ENCODE assay signal across 1 cellular context in the genomic region with DNA sequence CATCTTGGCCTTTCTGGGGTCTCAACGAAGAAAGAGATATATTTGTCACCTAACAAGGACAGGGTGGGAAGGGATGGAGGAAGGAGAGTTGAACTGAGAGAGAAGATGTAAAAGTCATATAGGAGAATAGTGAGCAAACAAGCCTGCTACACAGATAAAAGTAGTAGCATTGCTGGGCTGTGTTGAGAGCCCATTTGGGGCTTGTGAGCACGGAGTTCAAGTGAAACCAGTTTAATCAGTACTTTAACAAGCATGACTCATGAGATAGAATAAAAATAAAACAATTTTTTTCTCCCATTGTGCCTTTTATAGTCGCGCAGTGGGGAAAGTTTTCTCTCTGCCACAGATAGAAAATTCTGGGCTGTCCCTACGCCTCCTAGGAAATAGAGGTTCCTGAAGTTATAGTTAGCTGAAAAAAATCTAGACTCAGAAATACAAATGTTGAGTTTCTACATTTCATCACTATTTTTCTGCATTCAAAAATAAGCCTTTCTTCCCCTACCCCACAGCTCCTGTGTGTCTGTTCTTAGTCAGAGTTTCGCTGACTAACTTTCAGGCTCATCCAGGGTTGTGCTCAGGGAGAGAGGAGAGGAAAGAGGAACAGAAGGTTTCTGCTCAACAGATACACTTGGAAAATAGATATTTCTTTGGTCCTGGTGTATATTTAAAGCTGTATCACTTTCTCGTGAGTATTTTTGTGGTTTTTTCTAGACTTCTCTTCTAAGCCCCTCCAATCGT.
TF ChIP-seq lines count a peak whose summit lies in the region.

No MANE protein-coding gene starts in this region.

TF ChIP-seq in GM23338, 12 proteins besides CTCF, POLR2A, EP300 and RAD21 (continued from another document):
- TF ChIP-seq, protein P1, sequence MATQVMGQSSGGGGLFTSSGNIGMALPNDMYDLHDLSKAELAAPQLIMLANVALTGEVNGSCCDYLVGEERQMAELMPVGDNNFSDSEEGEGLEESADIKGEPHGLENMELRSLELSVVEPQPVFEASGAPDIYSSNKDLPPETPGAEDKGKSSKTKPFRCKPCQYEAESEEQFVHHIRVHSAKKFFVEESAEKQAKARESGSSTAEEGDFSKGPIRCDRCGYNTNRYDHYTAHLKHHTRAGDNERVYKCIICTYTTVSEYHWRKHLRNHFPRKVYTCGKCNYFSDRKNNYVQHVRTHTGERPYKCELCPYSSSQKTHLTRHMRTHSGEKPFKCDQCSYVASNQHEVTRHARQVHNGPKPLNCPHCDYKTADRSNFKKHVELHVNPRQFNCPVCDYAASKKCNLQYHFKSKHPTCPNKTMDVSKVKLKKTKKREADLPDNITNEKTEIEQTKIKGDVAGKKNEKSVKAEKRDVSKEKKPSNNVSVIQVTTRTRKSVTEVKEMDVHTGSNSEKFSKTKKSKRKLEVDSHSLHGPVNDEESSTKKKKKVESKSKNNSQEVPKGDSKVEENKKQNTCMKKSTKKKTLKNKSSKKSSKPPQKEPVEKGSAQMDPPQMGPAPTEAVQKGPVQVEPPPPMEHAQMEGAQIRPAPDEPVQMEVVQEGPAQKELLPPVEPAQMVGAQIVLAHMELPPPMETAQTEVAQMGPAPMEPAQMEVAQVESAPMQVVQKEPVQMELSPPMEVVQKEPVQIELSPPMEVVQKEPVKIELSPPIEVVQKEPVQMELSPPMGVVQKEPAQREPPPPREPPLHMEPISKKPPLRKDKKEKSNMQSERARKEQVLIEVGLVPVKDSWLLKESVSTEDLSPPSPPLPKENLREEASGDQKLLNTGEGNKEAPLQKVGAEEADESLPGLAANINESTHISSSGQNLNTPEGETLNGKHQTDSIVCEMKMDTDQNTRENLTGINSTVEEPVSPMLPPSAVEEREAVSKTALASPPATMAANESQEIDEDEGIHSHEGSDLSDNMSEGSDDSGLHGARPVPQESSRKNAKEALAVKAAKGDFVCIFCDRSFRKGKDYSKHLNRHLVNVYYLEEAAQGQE (IDR thresholded peaks at IDR 0.05; ENCODE audit: unreplicated experiment) = no peak
- TF ChIP-seq ZNF331 (CRISPR knock-in tag; IDR thresholded peaks at IDR 0.05; ENCODE audit: low read depth) (no peak), EZH2phosphoT487 (IDR thresholded peaks at IDR 0.05; ENCODE audit: unreplicated experiment) (no peak), CREB1 (CRISPR knock-in tag; IDR thresholded peaks at IDR 0.05; ENCODE audit: low read depth) (no peak)
- TF ChIP-seq, protein P2, sequence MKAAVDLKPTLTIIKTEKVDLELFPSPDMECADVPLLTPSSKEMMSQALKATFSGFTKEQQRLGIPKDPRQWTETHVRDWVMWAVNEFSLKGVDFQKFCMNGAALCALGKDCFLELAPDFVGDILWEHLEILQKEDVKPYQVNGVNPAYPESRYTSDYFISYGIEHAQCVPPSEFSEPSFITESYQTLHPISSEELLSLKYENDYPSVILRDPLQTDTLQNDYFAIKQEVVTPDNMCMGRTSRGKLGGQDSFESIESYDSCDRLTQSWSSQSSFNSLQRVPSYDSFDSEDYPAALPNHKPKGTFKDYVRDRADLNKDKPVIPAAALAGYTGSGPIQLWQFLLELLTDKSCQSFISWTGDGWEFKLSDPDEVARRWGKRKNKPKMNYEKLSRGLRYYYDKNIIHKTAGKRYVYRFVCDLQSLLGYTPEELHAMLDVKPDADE (IDR thresholded peaks at IDR 0.05) = no peak
